8 cellular contexts compared by ENCODE assay signal in genomic region chr19:58183822-58184215, GRCh38. TPM values are rescaled to one million over a fixed set of nuclear protein-coding genes. Genes with fewer than 3 reads are reported as not detected.
A peak's percentile ranks its signal among the peaks of the same experiment; 100 is the strongest.
DNase-seq lines count a peak whose midpoint lies in the region; ATAC-seq and TF ChIP-seq lines count a peak whose summit lies in the region.

No MANE protein-coding gene starts in this region.

- H2AFZ ChIP-seq in H9 (ENCODE audit: low read length): no peak overlapping the region

- H3K27ac ChIP-seq in H9 (ENCODE audit: insufficient read length, low read depth, low read length) (no peak overlapping the region), SK-N-MC (peak overlapping the region; percentile 99)

- H3K4me1 ChIP-seq in H9 (ENCODE audit: insufficient read depth, low read length) (no peaks in the 10 kb centered on the region), skeletal muscle satellite cell (ENCODE audit: control insufficient read depth, insufficient read depth, low read length) (peaks cover 5% of the 10 kb centered on the region)

- no peak overlapping the region for H3T11ph ChIP-seq in H9 (ENCODE audit: low read length)

- H3K9me3 ChIP-seq in H9 (ENCODE audit: control insufficient read depth, low read depth, low read length) (peaks cover 37% of the 10 kb centered on the region), SK-N-MC (ENCODE audit: low read depth, low read length) (peaks cover 30% of the 10 kb centered on the region), skeletal muscle satellite cell (replicated peaks; ENCODE audit: low read length) (peaks cover 50% of the 10 kb centered on the region)

- H3K4me2 ChIP-seq in H9 (ENCODE audit: insufficient read depth, insufficient read length, low read length): peak overlapping the region; percentile 78
- H3K4me2 ChIP-seq in skeletal muscle satellite cell (ENCODE audit: low read length): peak overlapping the region; percentile 89

- H3K18ac ChIP-seq in H9 (ENCODE audit: insufficient read length, low read depth, low read length): no peak overlapping the region

- peaks cover 42% of the 10 kb centered on the region for H3K36me3 ChIP-seq in SK-N-MC (ENCODE audit: insufficient read depth, low read length)
- peaks cover 38% of the 10 kb centered on the region for H3K36me3 ChIP-seq in skeletal muscle satellite cell (ENCODE audit: insufficient read depth, low read length)

- DNase-seq in H9 (no peak), SK-N-MC (ENCODE audit: low read depth, low spot score) (no peak), fibroblast of the aortic adventitia (ENCODE audit: low read depth) (no peak), NCI-H1105 treated with DMSO at 0.1 percent for 48 hours (lab: John Stamatoyannopoulos, UW) (no peak), GM10266 (ENCODE audit: extremely low spot score) (no peak)

- no peak overlapping the region for H2BK15ac ChIP-seq in H9 (ENCODE audit: low read depth, low read length)

- no peak overlapping the region for H2BK5ac ChIP-seq in H9 (ENCODE audit: insufficient read length, low read length)

- H3K79me2 ChIP-seq in H9 (ENCODE audit: insufficient read depth, low read length): peaks cover 2% of the 10 kb centered on the region; the same call in 1 of the 2 replicates

- no peak for ATAC-seq in GM21825 (IDR thresholded peaks at IDR 0.05; ENCODE audit: unreplicated experiment)
- ATAC-seq in HG03520 (IDR thresholded peaks at IDR 0.05; ENCODE audit: unreplicated experiment): no peak

- H3K27me3 Mint-ChIP-seq in H9 (ENCODE audit: low read depth): no peaks in the 10 kb centered on the region

- H3K23ac ChIP-seq in H9 (ENCODE audit: insufficient read length, low read depth, low read length): no peak overlapping the region

- H3K27ac Mint-ChIP-seq in H9: peak overlapping the region in 2 of 3 experiments; percentile 89 to 99; a peak in 2 of 7 replicates

- H3K27me3 ChIP-seq in H9 (ENCODE audit: insufficient read depth, low read length) (no peaks in the 10 kb centered on the region), skeletal muscle satellite cell (ENCODE audit: control insufficient read depth, insufficient read depth, low read length) (no peaks in the 10 kb centered on the region)

- H4K91ac ChIP-seq in H9 (ENCODE audit: insufficient read length, low read depth, low read length): no peak overlapping the region

- H3K9ac ChIP-seq in H9 (ENCODE audit: extremely low read depth, insufficient read length, low read length) (peak overlapping the region; percentile 52), SK-N-MC (ENCODE audit: insufficient read length) (peak overlapping the region; percentile 94), skeletal muscle satellite cell (ENCODE audit: low read depth, low read length) (peak overlapping the region; percentile 95)

- H3K9me3 Mint-ChIP-seq in H9: peaks cover 55 to 81% of the 10 kb centered on the region in 2 experiments

- no peaks in the 10 kb centered on the region for H3K79me1 ChIP-seq in H9 (ENCODE audit: insufficient read depth, low read depth, low read length, poor library complexity, severe bottlenecking)

- H3K4me1 Mint-ChIP-seq in H9: peaks cover 4 to 11% of the 10 kb centered on the region in 2 experiments

- no CpG with 5 or more reads among the region's 13 CpGs for WGBS in H9 (ENCODE audit: extremely low coverage, insufficient read length, low lambda C conversion rate)

- H2BK120ac ChIP-seq in H9 (ENCODE audit: low read depth, low read length, poor library complexity, severe bottlenecking): no peak overlapping the region

- no peak overlapping the region for H4K8ac ChIP-seq in H9 (replicated peaks; ENCODE audit: insufficient read length, low read depth, low read length)

- no peaks in the 10 kb centered on the region for H4K20me1 ChIP-seq in H9 (ENCODE audit: control insufficient read depth, insufficient read depth, insufficient read length)

- H3K36me3 Mint-ChIP-seq in H9 (ENCODE audit: insufficient read depth in 1 of 3, low read depth in 3 of 3): peaks cover 51 to 67% (median 66%) of the 10 kb centered on the region in 3 experiments

- no peak overlapping the region for H2AK5ac ChIP-seq in H9 (ENCODE audit: insufficient read length, low read length)

- no peak overlapping the region for H2BK20ac ChIP-seq in H9 (ENCODE audit: low read depth, low read length, poor library complexity, severe bottlenecking)

- H3K56ac ChIP-seq in H9 (ENCODE audit: insufficient read length, low read depth, low read length): no peak overlapping the region

- H3K23me2 ChIP-seq in H9 (ENCODE audit: insufficient read length, low read depth, low read length, poor library complexity, severe bottlenecking): peaks cover 4% of the 10 kb centered on the region

- peak overlapping the region; percentile 90 to 92 for H3K4me3 Mint-ChIP-seq in H9

- H3K14ac ChIP-seq in H9 (ENCODE audit: insufficient read depth, low read length): no peak overlapping the region; the same call in 1 of the 2 replicates

- H3K4me3 ChIP-seq in SK-N-MC (peak overlapping the region; percentile 94), fibroblast of the aortic adventitia (ENCODE audit: low read depth, low read length) (peak overlapping the region; percentile 82), skeletal muscle satellite cell (ENCODE audit: low read length) (peak overlapping the region; percentile 91)

- H4K5ac ChIP-seq in H9 (ENCODE audit: insufficient read length, low read depth, low read length): no peak overlapping the region

- TF ChIP-seq CTCF in H9 (conservative IDR thresholded peaks at IDR 0.05): no peak
- no peak for TF ChIP-seq CTCF in fibroblast of the aortic adventitia (IDR thresholded peaks at IDR 0.05; ENCODE audit: insufficient read depth, low read length)
- no peak for TF ChIP-seq CTCF in GM10266 (IDR thresholded peaks at IDR 0.05; ENCODE audit: control insufficient read depth, insufficient read depth, low read depth, missing control alignments)

- no peak overlapping the region for H2BK12ac ChIP-seq in H9 (ENCODE audit: insufficient read length, low read depth, low read length)

- H3K4ac ChIP-seq in H9 (ENCODE audit: low read depth, low read length): no peak overlapping the region

RNA-seq across cellular contexts. Expression of gene ZNF274, which starts 1.0 kb away (rescaled TPM):
- 27.0 and 28.7 TPM in 2 replicates for total RNA-seq in H9 (2021)
- 14.7 and 15.6 TPM in 2 replicates for total RNA-seq in fibroblast of the aortic adventitia (ENCODE audit: low replicate concordance)
- total RNA-seq in skeletal muscle satellite cell (2012; rRNA removed): 20.3 and 25.1 TPM in 2 replicates

RNA-seq across cellular contexts. Expression of gene ZNF329, which starts 33.2 kb away (rescaled TPM):
- total RNA-seq in H9 (2021): 11.8 and 12.1 TPM in 2 replicates
- 8.7 and 13.6 TPM in 2 replicates for total RNA-seq in fibroblast of the aortic adventitia (ENCODE audit: low replicate concordance)
- 10.3 and 11.4 TPM in 2 replicates for total RNA-seq in skeletal muscle satellite cell (2012; rRNA removed)

RNA-seq across cellular contexts. Expression of gene ZNF544, which starts 44.9 kb away (rescaled TPM):
- total RNA-seq in H9 (2021) (97.2 and 97.6 TPM in 2 replicates), fibroblast of the aortic adventitia (ENCODE audit: low replicate concordance) (28.2 and 35.6 TPM in 2 replicates)
- total RNA-seq in skeletal muscle satellite cell (2012; rRNA removed): 36.8 and 37.6 TPM in 2 replicates
